Comparison of ENCODE assay signal across 1 cellular context in genomic region chr19:46600393-46601317, GRCh38.
TF ChIP-seq lines count a peak whose summit lies in the region.

No MANE protein-coding gene starts in this region.

TF ChIP-seq in HepG2, 621 proteins besides CTCF, POLR2A, EP300 and RAD21 (continued from another document and continues in another):
- TF ChIP-seq ZNF205 (CRISPR knock-in tag; IDR thresholded peaks at IDR 0.05) (0 out of 2 replicates have a peak, but pooled peaks have one; percentile 31), PITX1 (CRISPR knock-in tag; IDR thresholded peaks at IDR 0.05) (no peak), GLI4 (CRISPR knock-in tag; IDR thresholded peaks at IDR 0.05; ENCODE audit: borderline replicate concordance) (peak; percentile 48; the same call in 1 of the 2 replicates), ZNF768 (CRISPR knock-in tag; IDR thresholded peaks at IDR 0.05) (peak; percentile 7; the same call in 1 of the 2 replicates), SP2 (CRISPR knock-in tag; IDR thresholded peaks at IDR 0.05) (peak; percentile 76), E2F2 (CRISPR knock-in tag; IDR thresholded peaks at IDR 0.05; ENCODE audit: borderline replicate concordance) (0 out of 2 replicates have a peak, but pooled peaks have one; percentile 36), ZSCAN31 (CRISPR knock-in tag; IDR thresholded peaks at IDR 0.05; ENCODE audit: low read depth) (peak; percentile 46; the same call in 1 of the 2 replicates), THYN1 (CRISPR knock-in tag; IDR thresholded peaks at IDR 0.05; ENCODE audit: borderline replicate concordance, low read depth) (no peak), JARID2 (CRISPR knock-in tag; IDR thresholded peaks at IDR 0.05; ENCODE audit: insufficient replicate concordance) (peak; percentile 89), ZNF264 (CRISPR knock-in tag; IDR thresholded peaks at IDR 0.05) (0 out of 2 replicates have a peak, but pooled peaks have one; percentile 5), NR1H2 (CRISPR knock-in tag; IDR thresholded peaks at IDR 0.05; ENCODE audit: borderline replicate concordance, low read depth) (no peak), MATR3 (CRISPR knock-in tag; IDR thresholded peaks at IDR 0.05) (no peak), GABPA (IDR thresholded peaks at IDR 0.05; ENCODE audit: low read depth, low read length) (no peak), GABPA (CRISPR knock-in tag; IDR thresholded peaks at IDR 0.05; ENCODE audit: low read depth) (no peak), ZBTB7A (CRISPR knock-in tag; IDR thresholded peaks at IDR 0.05) (peak; percentile 53; the same call in 1 of the 2 replicates), ZNF101 (CRISPR knock-in tag; IDR thresholded peaks at IDR 0.05; ENCODE audit: borderline replicate concordance, low read depth) (no peak), HOXA3 (CRISPR knock-in tag; IDR thresholded peaks at IDR 0.05) (peak; percentile 88), KLF6 (CRISPR knock-in tag; IDR thresholded peaks at IDR 0.05) (peak; percentile 89; the same call in 1 of the 2 replicates), ZNF724P (CRISPR knock-in tag; IDR thresholded peaks at IDR 0.05; ENCODE audit: borderline replicate concordance) (no peak), ZNF230 (CRISPR knock-in tag; IDR thresholded peaks at IDR 0.05) (no peak), NFE2L2 (IDR thresholded peaks at IDR 0.05; ENCODE audit: low read length) (no peak), MAZ (IDR thresholded peaks at IDR 0.05; ENCODE audit: borderline replicate concordance, low read depth, low read length) (peak; percentile 88; the same call in 1 of the 2 replicates), MAZ (CRISPR knock-in tag; IDR thresholded peaks at IDR 0.05; ENCODE audit: low read depth) (peak; percentile 83), NFKBIZ (CRISPR knock-in tag; IDR thresholded peaks at IDR 0.05) (peak; percentile 17; the same call in 1 of the 2 replicates), AGO1 (IDR thresholded peaks at IDR 0.05; ENCODE audit: low read depth, low read length, poor library complexity, severe bottlenecking) (no peak), NBN (conservative IDR thresholded peaks at IDR 0.05) (no peak), ZNF382 (CRISPR knock-in tag; IDR thresholded peaks at IDR 0.05; ENCODE audit: borderline replicate concordance) (no peak), ATF7-NPFF (CRISPR knock-in tag; IDR thresholded peaks at IDR 0.05; ENCODE audit: low read depth) (no peak; the same call in 1 of the 2 replicates), RNF2 (conservative IDR thresholded peaks at IDR 0.05; ENCODE audit: low read depth) (peak; percentile 73; the same call in 1 of the 2 replicates), IKZF4 (CRISPR knock-in tag; IDR thresholded peaks at IDR 0.05; ENCODE audit: borderline replicate concordance, low read depth, not compliant biosample characterization) (no peak), ZNF790 (CRISPR knock-in tag; IDR thresholded peaks at IDR 0.05; ENCODE audit: borderline replicate concordance) (peak; percentile 89; the same call in 1 of the 2 replicates), POLR2AphosphoS5 (IDR thresholded peaks at IDR 0.05; ENCODE audit: low read depth, low read length) (peak; percentile 88), JDP2 (CRISPR knock-in tag; IDR thresholded peaks at IDR 0.05; ENCODE audit: borderline replicate concordance) (no peak), TSC22D2 (CRISPR knock-in tag; IDR thresholded peaks at IDR 0.05; ENCODE audit: borderline replicate concordance) (0 out of 2 replicates have a peak, but pooled peaks have one; percentile 52), PAX8 (CRISPR knock-in tag; IDR thresholded peaks at IDR 0.05; ENCODE audit: borderline replicate concordance) (no peak; the same call in 1 of the 2 replicates), ZNF839 (CRISPR knock-in tag; IDR thresholded peaks at IDR 0.05; ENCODE audit: borderline replicate concordance) (no peak), KDM2A (CRISPR knock-in tag; IDR thresholded peaks at IDR 0.05; ENCODE audit: borderline replicate concordance, low read depth) (peak; percentile 88; the same call in 1 of the 2 replicates), SKIL (CRISPR knock-in tag; IDR thresholded peaks at IDR 0.05; ENCODE audit: borderline replicate concordance) (no peak), ZNF3 (CRISPR knock-in tag; IDR thresholded peaks at IDR 0.05) (peak; percentile 96), PCBP1 (IDR thresholded peaks at IDR 0.05; ENCODE audit: borderline replicate concordance, low read depth, low read length) (peak; percentile 99), RBFOX2 (IDR thresholded peaks at IDR 0.05; ENCODE audit: low read depth, low read length) (0 out of 2 replicates have a peak, but pooled peaks have one; percentile 17), JUN (CRISPR knock-in tag; IDR thresholded peaks at IDR 0.05) (no peak), ZNF510 (CRISPR knock-in tag; IDR thresholded peaks at IDR 0.05; ENCODE audit: low read depth) (peak; percentile 63; the same call in 1 of the 2 replicates), ZBTB7B (CRISPR knock-in tag; IDR thresholded peaks at IDR 0.05) (no peak), CBX1 (IDR thresholded peaks at IDR 0.05; ENCODE audit: low read depth) (no peak), ZFP91 (CRISPR knock-in tag; IDR thresholded peaks at IDR 0.05; ENCODE audit: borderline replicate concordance) (peak; percentile 90)
- TF ChIP-seq, protein P1, sequence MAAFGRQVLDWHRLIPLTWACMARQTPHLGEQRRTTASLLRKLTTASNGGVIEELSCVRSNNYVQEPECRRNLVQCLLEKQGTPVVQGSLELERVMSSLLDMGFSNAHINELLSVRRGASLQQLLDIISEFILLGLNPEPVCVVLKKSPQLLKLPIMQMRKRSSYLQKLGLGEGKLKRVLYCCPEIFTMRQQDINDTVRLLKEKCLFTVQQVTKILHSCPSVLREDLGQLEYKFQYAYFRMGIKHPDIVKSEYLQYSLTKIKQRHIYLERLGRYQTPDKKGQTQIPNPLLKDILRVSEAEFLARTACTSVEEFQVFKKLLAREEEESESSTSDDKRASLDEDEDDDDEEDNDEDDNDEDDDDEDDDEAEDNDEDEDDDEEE (CRISPR knock-in tag; IDR thresholded peaks at IDR 0.05): peak; percentile 83; the same call in 1 of the 2 replicates
- TF ChIP-seq, protein P2, sequence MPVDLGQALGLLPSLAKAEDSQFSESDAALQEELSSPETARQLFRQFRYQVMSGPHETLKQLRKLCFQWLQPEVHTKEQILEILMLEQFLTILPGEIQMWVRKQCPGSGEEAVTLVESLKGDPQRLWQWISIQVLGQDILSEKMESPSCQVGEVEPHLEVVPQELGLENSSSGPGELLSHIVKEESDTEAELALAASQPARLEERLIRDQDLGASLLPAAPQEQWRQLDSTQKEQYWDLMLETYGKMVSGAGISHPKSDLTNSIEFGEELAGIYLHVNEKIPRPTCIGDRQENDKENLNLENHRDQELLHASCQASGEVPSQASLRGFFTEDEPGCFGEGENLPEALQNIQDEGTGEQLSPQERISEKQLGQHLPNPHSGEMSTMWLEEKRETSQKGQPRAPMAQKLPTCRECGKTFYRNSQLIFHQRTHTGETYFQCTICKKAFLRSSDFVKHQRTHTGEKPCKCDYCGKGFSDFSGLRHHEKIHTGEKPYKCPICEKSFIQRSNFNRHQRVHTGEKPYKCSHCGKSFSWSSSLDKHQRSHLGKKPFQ (CRISPR knock-in tag; IDR thresholded peaks at IDR 0.05; ENCODE audit: insufficient replicate concordance): peak; percentile 70
- TF ChIP-seq, protein P3, sequence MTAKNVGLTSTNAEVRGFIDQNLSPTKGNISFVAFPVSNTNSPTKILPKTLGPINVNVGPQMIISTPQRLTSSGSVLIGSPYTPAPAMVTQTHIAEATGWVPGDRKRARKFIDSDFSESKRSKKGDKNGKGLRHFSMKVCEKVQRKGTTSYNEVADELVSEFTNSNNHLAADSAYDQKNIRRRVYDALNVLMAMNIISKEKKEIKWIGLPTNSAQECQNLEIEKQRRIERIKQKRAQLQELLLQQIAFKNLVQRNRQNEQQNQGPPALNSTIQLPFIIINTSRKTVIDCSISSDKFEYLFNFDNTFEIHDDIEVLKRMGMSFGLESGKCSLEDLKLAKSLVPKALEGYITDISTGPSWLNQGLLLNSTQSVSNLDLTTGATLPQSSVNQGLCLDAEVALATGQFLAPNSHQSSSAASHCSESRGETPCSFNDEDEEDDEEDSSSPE (CRISPR knock-in tag; IDR thresholded peaks at IDR 0.05): peak; percentile 78
- TF ChIP-seq, protein P4, sequence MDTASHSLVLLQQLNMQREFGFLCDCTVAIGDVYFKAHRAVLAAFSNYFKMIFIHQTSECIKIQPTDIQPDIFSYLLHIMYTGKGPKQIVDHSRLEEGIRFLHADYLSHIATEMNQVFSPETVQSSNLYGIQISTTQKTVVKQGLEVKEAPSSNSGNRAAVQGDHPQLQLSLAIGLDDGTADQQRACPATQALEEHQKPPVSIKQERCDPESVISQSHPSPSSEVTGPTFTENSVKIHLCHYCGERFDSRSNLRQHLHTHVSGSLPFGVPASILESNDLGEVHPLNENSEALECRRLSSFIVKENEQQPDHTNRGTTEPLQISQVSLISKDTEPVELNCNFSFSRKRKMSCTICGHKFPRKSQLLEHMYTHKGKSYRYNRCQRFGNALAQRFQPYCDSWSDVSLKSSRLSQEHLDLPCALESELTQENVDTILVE (CRISPR knock-in tag; IDR thresholded peaks at IDR 0.05): peak; percentile 71; the same call in 1 of the 2 replicates
- TF ChIP-seq, protein P5, sequence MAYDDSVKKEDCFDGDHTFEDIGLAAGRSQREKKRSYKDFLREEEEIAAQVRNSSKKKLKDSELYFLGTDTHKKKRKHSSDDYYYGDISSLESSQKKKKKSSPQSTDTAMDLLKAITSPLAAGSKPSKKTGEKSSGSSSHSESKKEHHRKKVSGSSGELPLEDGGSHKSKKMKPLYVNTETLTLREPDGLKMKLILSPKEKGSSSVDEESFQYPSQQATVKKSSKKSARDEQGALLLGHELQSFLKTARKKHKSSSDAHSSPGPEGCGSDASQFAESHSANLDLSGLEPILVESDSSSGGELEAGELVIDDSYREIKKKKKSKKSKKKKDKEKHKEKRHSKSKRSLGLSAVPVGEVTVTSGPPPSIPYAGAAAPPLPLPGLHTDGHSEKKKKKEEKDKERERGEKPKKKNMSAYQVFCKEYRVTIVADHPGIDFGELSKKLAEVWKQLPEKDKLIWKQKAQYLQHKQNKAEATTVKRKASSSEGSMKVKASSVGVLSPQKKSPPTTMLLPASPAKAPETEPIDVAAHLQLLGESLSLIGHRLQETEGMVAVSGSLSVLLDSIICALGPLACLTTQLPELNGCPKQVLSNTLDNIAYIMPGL (CRISPR knock-in tag; IDR thresholded peaks at IDR 0.05; ENCODE audit: borderline replicate concordance in 1 of 2, low read depth in 1 of 2): peak; percentile 75 to 81; a peak in 2 of 4 replicates
- TF ChIP-seq, protein P6, sequence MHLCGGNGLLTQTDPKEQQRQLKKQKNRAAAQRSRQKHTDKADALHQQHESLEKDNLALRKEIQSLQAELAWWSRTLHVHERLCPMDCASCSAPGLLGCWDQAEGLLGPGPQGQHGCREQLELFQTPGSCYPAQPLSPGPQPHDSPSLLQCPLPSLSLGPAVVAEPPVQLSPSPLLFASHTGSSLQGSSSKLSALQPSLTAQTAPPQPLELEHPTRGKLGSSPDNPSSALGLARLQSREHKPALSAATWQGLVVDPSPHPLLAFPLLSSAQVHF (CRISPR knock-in tag; IDR thresholded peaks at IDR 0.05): no peak
- TF ChIP-seq, protein P7, sequence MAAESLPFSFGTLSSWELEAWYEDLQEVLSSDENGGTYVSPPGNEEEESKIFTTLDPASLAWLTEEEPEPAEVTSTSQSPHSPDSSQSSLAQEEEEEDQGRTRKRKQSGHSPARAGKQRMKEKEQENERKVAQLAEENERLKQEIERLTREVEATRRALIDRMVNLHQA (CRISPR knock-in tag; IDR thresholded peaks at IDR 0.05): no peak
- TF ChIP-seq, protein P8, sequence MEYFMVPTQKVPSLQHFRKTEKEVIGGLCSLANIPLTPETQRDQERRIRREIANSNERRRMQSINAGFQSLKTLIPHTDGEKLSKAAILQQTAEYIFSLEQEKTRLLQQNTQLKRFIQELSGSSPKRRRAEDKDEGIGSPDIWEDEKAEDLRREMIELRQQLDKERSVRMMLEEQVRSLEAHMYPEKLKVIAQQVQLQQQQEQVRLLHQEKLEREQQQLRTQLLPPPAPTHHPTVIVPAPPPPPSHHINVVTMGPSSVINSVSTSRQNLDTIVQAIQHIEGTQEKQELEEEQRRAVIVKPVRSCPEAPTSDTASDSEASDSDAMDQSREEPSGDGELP (IDR thresholded peaks at IDR 0.05; ENCODE audit: borderline replicate concordance, low read depth): peak; percentile 37; the same call in 1 of the 2 replicates
